Comparison of ENCODE assay signal across 1 cellular context in genomic region chr20:37915800-37916570, GRCh38.
TF ChIP-seq lines count a peak whose summit lies in the region.

No MANE protein-coding gene starts in this region.

TF ChIP-seq in K562, 482 proteins besides CTCF, POLR2A, EP300 and RAD21:
- TF ChIP-seq TCFL5 (CRISPR knock-in tag; conservative IDR thresholded peaks at IDR 0.05), result no peak
- TF ChIP-seq HEY1 (CRISPR knock-in tag; IDR thresholded peaks at IDR 0.05; ENCODE audit: borderline replicate concordance), result no peak
- no peak for TF ChIP-seq FOS (IDR thresholded peaks at IDR 0.05; ENCODE audit: extremely low read depth, insufficient read length)
- TF ChIP-seq STAT5B (CRISPR knock-in tag; IDR thresholded peaks at IDR 0.05), result no peak
- no peak for TF ChIP-seq SFPQ (IDR thresholded peaks at IDR 0.05; ENCODE audit: low read depth, low read length)
- TF ChIP-seq PRMT5 (CRISPR knock-in tag; IDR thresholded peaks at IDR 0.05), result no peak
- no peak for TF ChIP-seq CSDE1 (IDR thresholded peaks at IDR 0.05)
- TF ChIP-seq SRSF7 (optimal IDR thresholded peaks at IDR 0.05; ENCODE audit: low read depth, low read length), result no peak
- TF ChIP-seq FUS (optimal IDR thresholded peaks at IDR 0.05; ENCODE audit: low read depth, low read length), result no peak
- TF ChIP-seq IRF2 (CRISPR knock-in tag; IDR thresholded peaks at IDR 0.05), result no peak
- TF ChIP-seq RBM15 (IDR thresholded peaks at IDR 0.05; ENCODE audit: insufficient read depth, low read length), result no peak
- TF ChIP-seq NFE2 (IDR thresholded peaks at IDR 0.05; ENCODE audit: low read depth), result no peak
